In the genomic region with DNA sequence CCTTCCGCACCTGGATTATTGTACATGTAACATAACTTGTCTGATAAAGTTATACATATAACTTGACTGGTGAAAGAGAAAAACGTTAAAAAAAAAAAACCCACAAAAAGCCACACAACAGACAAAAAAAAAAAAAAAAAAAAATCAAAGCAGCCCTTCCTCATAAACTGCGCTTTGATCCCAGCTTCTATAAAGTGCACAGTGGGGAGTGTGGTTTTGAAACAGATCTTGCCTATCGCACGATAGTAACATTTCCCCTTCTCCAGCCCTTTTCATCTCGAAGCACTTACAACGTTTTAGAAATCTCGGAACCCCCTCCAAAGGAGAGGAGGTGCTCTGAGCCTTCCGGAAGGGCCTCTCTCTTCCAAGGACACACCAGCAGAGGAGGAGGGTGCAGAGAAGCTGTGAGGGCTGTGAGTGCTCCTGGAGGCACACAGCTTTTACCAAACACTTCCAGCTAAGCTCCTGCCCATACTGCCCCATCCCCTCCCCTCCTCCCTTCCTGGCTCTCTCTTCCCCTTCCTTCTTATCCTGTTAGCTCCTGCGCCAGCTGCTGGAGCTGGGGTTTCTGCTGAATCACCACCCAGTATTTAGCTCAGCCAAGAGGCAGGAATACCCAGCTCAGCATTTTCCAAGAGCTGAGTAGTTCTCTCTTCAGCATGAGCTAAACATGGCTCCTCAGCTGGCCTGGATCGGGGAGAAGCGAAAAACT, we compare ENCODE assay signal across 8 cellular contexts. TPM values are rescaled to one million over a fixed set of nuclear protein-coding genes. Genes with fewer than 3 reads are reported as not detected.
A peak's percentile ranks its signal among the peaks of the same experiment; 100 is the strongest.
DNase-seq lines count a peak whose midpoint lies in the region; ATAC-seq and TF ChIP-seq lines count a peak whose summit lies in the region.

No MANE protein-coding gene starts in this region.

- no peak overlapping the region for H3K4me3 ChIP-seq in GM23338
- no peak overlapping the region for H3K4me3 ChIP-seq in RWPE2 (ENCODE audit: severe bottlenecking)
- peak overlapping the region; percentile 12 to 68 for H3K4me3 ChIP-seq in foreskin fibroblast (ENCODE audit: low read depth in 1 of 2, low read length in 2 of 2)
- no peak overlapping the region for H3K4me3 ChIP-seq in neuronal stem cell (ENCODE audit: low read length in 2 of 2)

- no peak overlapping the region for H3K9ac ChIP-seq in neuronal stem cell (ENCODE audit: low read depth, low read length, poor library complexity)

- H3K4ac ChIP-seq in neuronal stem cell (ENCODE audit: low read length): no peak overlapping the region

- peaks cover 2% of the 10 kb centered on the region for H3K27me3 Mint-ChIP-seq in GM23338 (ENCODE audit: insufficient read depth, low read depth, poor library complexity)

- H3K23ac ChIP-seq in neuronal stem cell (ENCODE audit: low read depth, low read length, poor library complexity): no peak overlapping the region

- H3K9me3 ChIP-seq in RWPE2 (ENCODE audit: severe bottlenecking) (no peaks in the 10 kb centered on the region), neuronal stem cell (replicated peaks in 1 of 2; ENCODE audit: control insufficient read depth in 2 of 2, insufficient read depth in 1 of 2, low read depth in 1 of 2, low read length in 2 of 2) (no peaks in the 10 kb centered on the region)

- H3K14ac ChIP-seq in neuronal stem cell (ENCODE audit: low read length): no peak overlapping the region

- H4K91ac ChIP-seq in neuronal stem cell (ENCODE audit: low read depth, low read length, poor library complexity): no peak overlapping the region

- no peaks in the 10 kb centered on the region for H3K79me1 ChIP-seq in neuronal stem cell (ENCODE audit: low read depth, low read length)

- H3K4me1 Mint-ChIP-seq in GM23338: peaks cover 50% of the 10 kb centered on the region

- no peaks in the 10 kb centered on the region; the same call in 2 of the 3 replicates for H3K9me3 Mint-ChIP-seq in GM23338

- no peaks in the 10 kb centered on the region for H3K79me2 ChIP-seq in GM23338 (replicated peaks; ENCODE audit: insufficient read depth)

- no peak overlapping the region for H2BK120ac ChIP-seq in neuronal stem cell (ENCODE audit: low read depth, low read length)

- no peaks in the 10 kb centered on the region for H3K9me2 ChIP-seq in GM23338 (ENCODE audit: insufficient read depth)

- DNase-seq in GM23338 (ENCODE audit: low spot score) (peak; percentile 61), RWPE2 (ENCODE audit: low spot score) (no peak), foreskin fibroblast (peak; percentile 81 to 94), neuronal stem cell (ENCODE audit: low spot score) (no peak), activated T-cell treated with anti-CD3 and anti-CD28 coated beads for 4 hours (no peak)
- no peak for DNase-seq in activated CD4-positive, alpha-beta T cell treated with anti-CD3 and anti-CD28 coated beads for 4 hours

- H2AK5ac ChIP-seq in neuronal stem cell (ENCODE audit: low read depth, low read length): no peak overlapping the region

- ATAC-seq in GM23338 (peak; percentile 76), RWPE2 (ENCODE audit: low read depth) (peak; percentile 73), HG03108 (IDR thresholded peaks at IDR 0.05; ENCODE audit: unreplicated experiment) (no peak), GM21529 (IDR thresholded peaks at IDR 0.05; ENCODE audit: unreplicated experiment) (no peak)

- no peaks in the 10 kb centered on the region for H3K27me3 ChIP-seq in GM23338 (ENCODE audit: insufficient read depth)
- H3K27me3 ChIP-seq in RWPE2 (ENCODE audit: insufficient read depth, poor library complexity, severe bottlenecking): no peaks in the 10 kb centered on the region
- H3K27me3 ChIP-seq in neuronal stem cell (ENCODE audit: control insufficient read depth in 3 of 3, insufficient read depth in 3 of 3, low read depth in 1 of 3, low read length in 3 of 3): no peaks in the 10 kb centered on the region

- peak overlapping the region; percentile 96 for H3K27ac Mint-ChIP-seq in GM23338

- H3K4me3 Mint-ChIP-seq in GM23338: 0 out of 3 replicates have a peak overlapping the region, but pooled peaks have one; percentile 22

- no peak overlapping the region for H2BK15ac ChIP-seq in neuronal stem cell (ENCODE audit: low read length)

- H3F3A ChIP-seq in GM23338 (replicated peaks; ENCODE audit: low read depth): peaks cover 20% of the 10 kb centered on the region

- H3K27ac ChIP-seq in GM23338 (ENCODE audit: low read depth) (peak overlapping the region; percentile 68; the same call in 1 of the 2 replicates), RWPE2 (ENCODE audit: poor library complexity, severe bottlenecking) (peak overlapping the region; percentile 48), neuronal stem cell (replicated peaks; ENCODE audit: low read length) (peak overlapping the region; percentile 1)

- peaks cover 51% of the 10 kb centered on the region for H3K36me3 Mint-ChIP-seq in GM23338 (ENCODE audit: low read depth)

- peak overlapping the region; percentile 20 for H3K18ac ChIP-seq in neuronal stem cell (ENCODE audit: low read length)

- H4K20me1 ChIP-seq in GM23338 (replicated peaks; ENCODE audit: insufficient read depth): peaks cover 5% of the 10 kb centered on the region

- peak overlapping the region; percentile 29; the same call in 1 of the 2 replicates for H3K4me2 ChIP-seq in GM23338
- no peak overlapping the region for H3K4me2 ChIP-seq in neuronal stem cell (ENCODE audit: insufficient read depth, low read length, poor library complexity, severe bottlenecking)

- WGBS in neuronal stem cell (ENCODE audit: extremely low coverage in 2 of 2, insufficient read length in 2 of 2, insufficient replicate concordance in 1 of 2), 2 donors: no CpG with 5 or more reads among the region's 12 CpGs

- H3K36me3 ChIP-seq in GM23338 (ENCODE audit: insufficient read depth) (peaks cover 29% of the 10 kb centered on the region), RWPE2 (ENCODE audit: low read depth) (no peaks in the 10 kb centered on the region), neuronal stem cell (replicated peaks in 1 of 2; ENCODE audit: control insufficient read depth in 2 of 2, insufficient read depth in 2 of 2, low read length in 2 of 2) (peaks cover 2 to 3% of the 10 kb centered on the region in 2 donors)

- TF ChIP-seq CTCF in GM23338 (conservative IDR thresholded peaks at IDR 0.05; ENCODE audit: low read depth in 2 of 2) (0 out of 4 replicates have a peak, but pooled peaks of 1 of the 2 experiments have one; percentile 2), RWPE2 (IDR thresholded peaks at IDR 0.05; ENCODE audit: poor library complexity, severe bottlenecking) (no peak), foreskin fibroblast (IDR thresholded peaks at IDR 0.05; ENCODE audit: low read depth, low read length) (no peak)

- H4K8ac ChIP-seq in neuronal stem cell (ENCODE audit: low read depth, low read length): peak overlapping the region; percentile 33

- H2BK12ac ChIP-seq in neuronal stem cell (ENCODE audit: low read length): no peak overlapping the region

- H3K4me1 ChIP-seq in GM23338 (ENCODE audit: insufficient read depth) (peaks cover 32% of the 10 kb centered on the region), RWPE2 (ENCODE audit: insufficient read depth, poor library complexity, severe bottlenecking) (peaks cover 25% of the 10 kb centered on the region), neuronal stem cell (ENCODE audit: control insufficient read depth in 2 of 2, insufficient read depth in 1 of 2, low read depth in 1 of 2, low read length in 2 of 2) (peaks cover 16 to 18% of the 10 kb centered on the region in 2 donors)

- H2AFZ ChIP-seq in GM23338 (no peak overlapping the region), neuronal stem cell (ENCODE audit: low read length) (peak overlapping the region; percentile 89)

- H2BK5ac ChIP-seq in neuronal stem cell (ENCODE audit: low read length): no peak overlapping the region

TF ChIP-seq in GM23338, 12 proteins besides CTCF, POLR2A, EP300 and RAD21 (continues in another document):
- TF ChIP-seq, protein P1, sequence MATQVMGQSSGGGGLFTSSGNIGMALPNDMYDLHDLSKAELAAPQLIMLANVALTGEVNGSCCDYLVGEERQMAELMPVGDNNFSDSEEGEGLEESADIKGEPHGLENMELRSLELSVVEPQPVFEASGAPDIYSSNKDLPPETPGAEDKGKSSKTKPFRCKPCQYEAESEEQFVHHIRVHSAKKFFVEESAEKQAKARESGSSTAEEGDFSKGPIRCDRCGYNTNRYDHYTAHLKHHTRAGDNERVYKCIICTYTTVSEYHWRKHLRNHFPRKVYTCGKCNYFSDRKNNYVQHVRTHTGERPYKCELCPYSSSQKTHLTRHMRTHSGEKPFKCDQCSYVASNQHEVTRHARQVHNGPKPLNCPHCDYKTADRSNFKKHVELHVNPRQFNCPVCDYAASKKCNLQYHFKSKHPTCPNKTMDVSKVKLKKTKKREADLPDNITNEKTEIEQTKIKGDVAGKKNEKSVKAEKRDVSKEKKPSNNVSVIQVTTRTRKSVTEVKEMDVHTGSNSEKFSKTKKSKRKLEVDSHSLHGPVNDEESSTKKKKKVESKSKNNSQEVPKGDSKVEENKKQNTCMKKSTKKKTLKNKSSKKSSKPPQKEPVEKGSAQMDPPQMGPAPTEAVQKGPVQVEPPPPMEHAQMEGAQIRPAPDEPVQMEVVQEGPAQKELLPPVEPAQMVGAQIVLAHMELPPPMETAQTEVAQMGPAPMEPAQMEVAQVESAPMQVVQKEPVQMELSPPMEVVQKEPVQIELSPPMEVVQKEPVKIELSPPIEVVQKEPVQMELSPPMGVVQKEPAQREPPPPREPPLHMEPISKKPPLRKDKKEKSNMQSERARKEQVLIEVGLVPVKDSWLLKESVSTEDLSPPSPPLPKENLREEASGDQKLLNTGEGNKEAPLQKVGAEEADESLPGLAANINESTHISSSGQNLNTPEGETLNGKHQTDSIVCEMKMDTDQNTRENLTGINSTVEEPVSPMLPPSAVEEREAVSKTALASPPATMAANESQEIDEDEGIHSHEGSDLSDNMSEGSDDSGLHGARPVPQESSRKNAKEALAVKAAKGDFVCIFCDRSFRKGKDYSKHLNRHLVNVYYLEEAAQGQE (IDR thresholded peaks at IDR 0.05; ENCODE audit: unreplicated experiment): no peak
- TF ChIP-seq POLR2AphosphoS5 (IDR thresholded peaks at IDR 0.05; ENCODE audit: low read depth) (no peak), JUNB (IDR thresholded peaks at IDR 0.05; ENCODE audit: unreplicated experiment) (no peak)

RNA-seq across cellular contexts. Expression of a gene that starts 28.4 kb away (rescaled TPM):
- 105 and 117 TPM in 2 replicates for total RNA-seq in GM23338 (2014; rRNA removed; shearing (Covaris generic))
- polyA plus RNA-seq in GM23338 (2016; fragmentation: Nextera tagmentation; extraction: Ambion mirVana): 122 and 124 TPM in 2 replicates
- polyA plus RNA-seq in neuronal stem cell (2013, experiment 1 of 2): 43.4 TPM
- polyA plus RNA-seq in neuronal stem cell (2013, experiment 2 of 2): 43.3 TPM

RNA-seq across cellular contexts. Expression of a gene that starts 36.0 kb away (rescaled TPM):
- not detected in 2 replicates for total RNA-seq in GM23338 (2014; rRNA removed; shearing (Covaris generic))
- not detected in 2 replicates for polyA plus RNA-seq in GM23338 (2016; fragmentation: Nextera tagmentation; extraction: Ambion mirVana)
- polyA plus RNA-seq in neuronal stem cell (2013, experiment 1 of 2): not detected
- polyA plus RNA-seq in neuronal stem cell (2013, experiment 2 of 2): not detected

RNA-seq across cellular contexts. Expression of a gene that starts 50.2 kb away (rescaled TPM):
- total RNA-seq in GM23338 (2014; rRNA removed; shearing (Covaris generic)): not detected in 2 replicates
- not detected in 2 replicates for polyA plus RNA-seq in GM23338 (2016; fragmentation: Nextera tagmentation; extraction: Ambion mirVana)
- not detected for polyA plus RNA-seq in neuronal stem cell (2013, experiment 1 of 2)
- not detected for polyA plus RNA-seq in neuronal stem cell (2013, experiment 2 of 2)

RNA-seq across cellular contexts. Expression of a gene that starts 59.7 kb away (rescaled TPM):
- total RNA-seq in GM23338 (2014; rRNA removed; shearing (Covaris generic)): 49.4 and 57.4 TPM in 2 replicates
- 114 and 118 TPM in 2 replicates for polyA plus RNA-seq in GM23338 (2016; fragmentation: Nextera tagmentation; extraction: Ambion mirVana)
- 21.0 TPM for polyA plus RNA-seq in neuronal stem cell (2013, experiment 1 of 2)
- 18.3 TPM for polyA plus RNA-seq in neuronal stem cell (2013, experiment 2 of 2)

Comparison
In these comparisons a context has a peak if more than half of its experiments do, and no peak if none do; other contexts are left out.
1. ATAC-seq: peak in GM23338 (single experiment) and RWPE2 (single experiment); none in HG03108 (single experiment) and GM21529 (single experiment).
2. DNase-seq: peak in GM23338 (single experiment) and foreskin fibroblast (2 of 2); none in RWPE2 (single experiment), neuronal stem cell (single experiment), activated CD4-positive, alpha-beta T cell treated with anti-CD3 and anti-CD28 coated beads for 4 hours (0 of 2) and activated T-cell treated with anti-CD3 and anti-CD28 coated beads for 4 hours (single experiment).
3. H3K27ac ChIP-seq: peak in every context shown above with its lines; median percentile 68 in GM23338; 48 in RWPE2; 1 in neuronal stem cell.
4. H3K4me3 ChIP-seq: peak in foreskin fibroblast (2 of 2); none in GM23338 (single experiment), RWPE2 (single experiment) and neuronal stem cell (0 of 2).